In the genomic region with DNA sequence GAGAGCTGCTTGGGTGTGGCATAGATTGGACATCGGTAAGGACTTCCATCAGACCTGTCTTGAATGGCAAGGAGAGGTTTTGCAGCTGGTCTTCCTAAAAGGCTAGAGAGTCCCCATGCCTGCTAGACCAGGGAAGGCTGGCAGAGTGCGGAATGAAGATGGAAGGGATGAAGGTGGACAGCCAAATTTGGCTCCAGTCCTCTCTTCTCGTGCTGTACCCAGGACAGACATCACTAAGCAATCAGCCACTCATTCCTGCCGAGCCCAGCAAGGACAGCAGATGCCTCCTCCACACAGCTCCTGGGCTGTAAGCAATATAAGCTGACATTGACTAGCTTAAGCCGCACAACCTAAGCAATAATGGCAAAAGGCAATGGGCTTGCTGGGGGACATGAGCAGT, we compare ENCODE assay signal across 15 cellular contexts.
DNase-seq lines count a peak whose midpoint lies in the region; ATAC-seq and TF ChIP-seq lines count a peak whose summit lies in the region.
"Had no signal": no experiment of that assay in that cellular context is flagged by ENCODE, and none has a peak within 500 bp of the region (broad histone marks: within the 10 kb centered on the region; RNA-seq: fewer than 3 reads in every experiment).

No MANE protein-coding gene starts in this region.

- H3K27me3 ChIP-seq in endodermal cell (ENCODE audit: control insufficient read depth, insufficient read depth, low read length, poor library complexity, severe bottlenecking) (peaks cover 10% of the 10 kb centered on the region), hepatocyte (peaks cover 26% of the 10 kb centered on the region)

- POLR2A ChIA-PET in HEK293 (lab: Yijun Ruan, JAX): no interaction called here

- CTCF ChIA-PET in HEK293 (lab: Yijun Ruan, JAX): interaction anchor here (0.6 to 0.7 kb wide), 2 partner anchors 75 to 213 kb away, joined by 3 read pairs; no protein-coding TSS in a partner anchor

- H3K9me3 ChIP-seq in HEK293 (ENCODE audit: control insufficient read depth, insufficient read depth, low read depth, low read length): no peaks in the 10 kb centered on the region
- no peaks in the 10 kb centered on the region for H3K9me3 ChIP-seq in endodermal cell (ENCODE audit: control insufficient read depth, low read length)
- H3K9me3 ChIP-seq in hepatocyte (ENCODE audit: low read depth): no peaks in the 10 kb centered on the region

- H3K36me3 Mint-ChIP-seq in endodermal cell (ENCODE audit: low read depth): no peaks in the 10 kb centered on the region
- H3K36me3 Mint-ChIP-seq: CD4-positive, alpha-beta memory T cell had no signal

- no peaks in the 10 kb centered on the region for H4K20me1 ChIP-seq in hepatocyte (ENCODE audit: insufficient read depth, poor library complexity, severe bottlenecking)

- H3K27me3 Mint-ChIP-seq in endodermal cell (ENCODE audit: insufficient read depth): peaks cover 26% of the 10 kb centered on the region

- ATAC-seq in HG02885 (IDR thresholded peaks at IDR 0.05; ENCODE audit: poor library complexity, unreplicated experiment): no peak
- ATAC-seq: HCT116 had no signal

- WGBS in endodermal cell (ENCODE audit: insufficient coverage in 1 of 2, insufficient read length in 1 of 2), 2 experiments: 86 to 89% methylated on average over 2 to 5 of the region's 5 CpGs
- WGBS in hepatocyte (ENCODE audit: low lambda C conversion rate, missing lambda C conversion rate): 71% methylated on average over 5 of the region's 5 CpGs

- no peak overlapping the region for H3K4me2 ChIP-seq in hepatocyte

- no peaks in the 10 kb centered on the region for H3K9me2 ChIP-seq in hepatocyte (replicated peaks; ENCODE audit: insufficient read depth)

- H3K9me3 Mint-ChIP-seq in endodermal cell: peaks cover 5% of the 10 kb centered on the region

- H3K4me3 Mint-ChIP-seq in endodermal cell: no peak overlapping the region
- H3K4me3 Mint-ChIP-seq: CD4-positive, alpha-beta memory T cell; HFFc6 had no signal

- DNase-seq in G401 (ENCODE audit: low spot score) (peak; percentile 52), cerebellar cortex (ENCODE audit: low spot score) (peak; percentile 31), endodermal cell (no peak), hepatocyte (ENCODE audit: low spot score) (no peak)
- no peak for DNase-seq in activated CD4-positive, alpha-beta T cell treated with anti-CD3 and anti-CD28 coated beads for 1 hour
- DNase-seq: Calu3; CD4-positive, alpha-beta memory T cell; COR-L47; DMS53; EL; GF-D8; HFFc6 had no signal

- H3K4me1 ChIP-seq in HEK293 (ENCODE audit: control insufficient read depth, insufficient read depth, low read length) (no peaks in the 10 kb centered on the region), endodermal cell (ENCODE audit: control insufficient read depth, insufficient read depth, low read length) (no peaks in the 10 kb centered on the region), hepatocyte (ENCODE audit: insufficient read depth) (no peaks in the 10 kb centered on the region)

- in situ Hi-C loops in G401 (cut with HindIII; ENCODE audit: low sequenced_read_pairs): no loop called here

- H3K79me2 ChIP-seq in hepatocyte: no peaks in the 10 kb centered on the region

- no peak overlapping the region for H3K27ac ChIP-seq in HEK293 (ENCODE audit: extremely low read depth, low read depth, low read length)
- H3K27ac ChIP-seq in endodermal cell (ENCODE audit: low read depth, low read length): peak overlapping the region; percentile 76
- no peak overlapping the region for H3K27ac ChIP-seq in hepatocyte

- H3K9ac ChIP-seq in endodermal cell (ENCODE audit: extremely low read depth, low read length, poor library complexity, severe bottlenecking): no peak overlapping the region

- H3K4me1 Mint-ChIP-seq in endodermal cell: peaks cover 8% of the 10 kb centered on the region
- H3K4me1 Mint-ChIP-seq: CD4-positive, alpha-beta memory T cell had no signal

- H3K36me3 ChIP-seq in HEK293 (ENCODE audit: control insufficient read depth in 2 of 2, insufficient read depth in 1 of 2, low read length in 2 of 2): no peaks in the 10 kb centered on the region
- H3K36me3 ChIP-seq in endodermal cell (ENCODE audit: control insufficient read depth, insufficient read depth, low read length): no peaks in the 10 kb centered on the region
- H3K36me3 ChIP-seq in hepatocyte (replicated peaks; ENCODE audit: insufficient read depth, low read depth): no peaks in the 10 kb centered on the region

- no peak overlapping the region for H3K4me3 ChIP-seq in HEK293 (ENCODE audit: low read depth, low read length)
- H3K4me3 ChIP-seq in endodermal cell (ENCODE audit: low read length): no peak overlapping the region
- no peak overlapping the region for H3K4me3 ChIP-seq in hepatocyte

- TF ChIP-seq CTCF in HEK293 (tag by site-specific recombination; IDR thresholded peaks at IDR 0.05) (no peak), endodermal cell (conservative IDR thresholded peaks at IDR 0.05) (no peak), hepatocyte (IDR thresholded peaks at IDR 0.05; ENCODE audit: poor library complexity) (no peak)

- H2AFZ ChIP-seq in hepatocyte: no peak overlapping the region

- H3K27ac Mint-ChIP-seq in endodermal cell: no peak overlapping the region
- H3K27ac Mint-ChIP-seq: CD4-positive, alpha-beta memory T cell; HFFc6 had no signal

TF ChIP-seq in HEK293, 187 proteins besides CTCF, POLR2A, EP300 and RAD21:
- no peak for TF ChIP-seq SP2 (tag by site-specific recombination; IDR thresholded peaks at IDR 0.05)
- TF ChIP-seq ZNF473 (tag by site-specific recombination; IDR thresholded peaks at IDR 0.05): no peak
- TF ChIP-seq ZNF707 (tag by site-specific recombination; IDR thresholded peaks at IDR 0.05): no peak
- TF ChIP-seq ZNF121 (tag by site-specific recombination; IDR thresholded peaks at IDR 0.05): no peak
- peak; percentile 70; the same call in 1 of the 2 replicates for TF ChIP-seq ZBTB17 (tag by site-specific recombination; IDR thresholded peaks at IDR 0.05)
- TF ChIP-seq ZNF16 (tag by site-specific recombination; IDR thresholded peaks at IDR 0.05; ENCODE audit: low read depth): no peak
- TF ChIP-seq, protein P1, sequence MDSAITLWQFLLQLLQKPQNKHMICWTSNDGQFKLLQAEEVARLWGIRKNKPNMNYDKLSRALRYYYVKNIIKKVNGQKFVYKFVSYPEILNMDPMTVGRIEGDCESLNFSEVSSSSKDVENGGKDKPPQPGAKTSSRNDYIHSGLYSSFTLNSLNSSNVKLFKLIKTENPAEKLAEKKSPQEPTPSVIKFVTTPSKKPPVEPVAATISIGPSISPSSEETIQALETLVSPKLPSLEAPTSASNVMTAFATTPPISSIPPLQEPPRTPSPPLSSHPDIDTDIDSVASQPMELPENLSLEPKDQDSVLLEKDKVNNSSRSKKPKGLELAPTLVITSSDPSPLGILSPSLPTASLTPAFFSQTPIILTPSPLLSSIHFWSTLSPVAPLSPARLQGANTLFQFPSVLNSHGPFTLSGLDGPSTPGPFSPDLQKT (IDR thresholded peaks at IDR 0.05; ENCODE audit: borderline replicate concordance, low read depth, low read length): no peak

Comparison
In these comparisons a context has a peak if more than half of its experiments do, and no peak if none do; other contexts are left out.
1. DNase-seq: peak in G401 (single experiment) and cerebellar cortex (single experiment); none in endodermal cell (single experiment), hepatocyte (single experiment) and activated CD4-positive, alpha-beta T cell treated with anti-CD3 and anti-CD28 coated beads for 1 hour (single experiment).